Comparison of ENCODE assay signal across 10 cellular contexts in genomic region chr5:84383296-84383815, GRCh38. TPM values are rescaled to one million over a fixed set of nuclear protein-coding genes. Genes with fewer than 3 reads are reported as not detected.
A peak's percentile ranks its signal among the peaks of the same experiment; 100 is the strongest.
DNase-seq lines count a peak whose midpoint lies in the region; ATAC-seq and TF ChIP-seq lines count a peak whose summit lies in the region.
"Had no signal": no experiment of that assay in that cellular context is flagged by ENCODE, and none has a peak within 500 bp of the region (broad histone marks: within the 10 kb centered on the region; RNA-seq: fewer than 3 reads in every experiment).

No MANE protein-coding gene starts in this region.

- H3K9me3 ChIP-seq in HUES64 (ENCODE audit: insufficient read depth, low read depth, low read length) (no peaks in the 10 kb centered on the region), lung (ENCODE audit: control insufficient read depth in 2 of 2, insufficient read depth in 1 of 2, low read length in 1 of 2) (no peaks in the 10 kb centered on the region), stomach smooth muscle (ENCODE audit: control insufficient read depth in 2 of 2, low read length in 2 of 2) (no peaks in the 10 kb centered on the region)

- H3K4me1 ChIP-seq in HUES64 (ENCODE audit: insufficient read depth, low read length) = peaks cover 37% of the 10 kb centered on the region
- peaks cover 0 to 3% of the 10 kb centered on the region in 2 donors for H3K4me1 ChIP-seq in lung (ENCODE audit: control insufficient read depth in 2 of 2, insufficient read depth in 2 of 2, low read length in 2 of 2)
- H3K4me1 ChIP-seq in stomach smooth muscle (ENCODE audit: control insufficient read depth, insufficient read depth, low read length) = peaks cover 3% of the 10 kb centered on the region

- TF ChIP-seq CTCF in lung (IDR thresholded peaks at IDR 0.05; ENCODE audit: control extremely low read depth, extremely low read depth) = no peak

- H3K27me3 ChIP-seq in HUES64 (ENCODE audit: insufficient read depth, low read length) (peaks cover 32% of the 10 kb centered on the region), lung (ENCODE audit: control insufficient read depth, insufficient read depth) (no peaks in the 10 kb centered on the region), stomach smooth muscle (ENCODE audit: control insufficient read depth in 1 of 2, insufficient read depth in 2 of 2, low read length in 2 of 2) (peaks cover 9 to 34% of the 10 kb centered on the region in 2 donors)

- H3K36me3 ChIP-seq in HUES64 (ENCODE audit: insufficient read depth, low read length) (0 out of 2 replicates have a peak, but pooled peaks cover 4% of the 10 kb centered on the region), lung (ENCODE audit: control insufficient read depth in 2 of 2, insufficient read depth in 2 of 2, low read length in 2 of 2) (no peaks in the 10 kb centered on the region), stomach smooth muscle (ENCODE audit: control insufficient read depth in 2 of 2, insufficient read depth in 2 of 2, low read length in 2 of 2) (no peaks in the 10 kb centered on the region)

- H3K4me3 ChIP-seq in HUES64 (ENCODE audit: low read length) (peak overlapping the region; percentile 67), lung (peak overlapping the region; percentile 67), stomach smooth muscle (ENCODE audit: low read length in 2 of 2) (peak overlapping the region; percentile 46 to 69)

- WGBS in HUES64 = under 1% methylated on average over 21 of the region's 26 CpGs
- WGBS in lung, 2 donors = 2 to 6% methylated on average over 21 to 26 of the region's 26 CpGs

- H3K27ac ChIP-seq in HUES64 (ENCODE audit: low read depth, low read length) = no peak overlapping the region
- H3K27ac ChIP-seq in cingulate gyrus (ENCODE audit: low read depth, low read length) = peak overlapping the region; percentile 91
- peak overlapping the region in 1 of 2 donors; percentile 77 for H3K27ac ChIP-seq in lung (ENCODE audit: low read depth in 1 of 2, low read length in 1 of 2)
- H3K27ac ChIP-seq in stomach smooth muscle (ENCODE audit: low read length) = no peak overlapping the region

- H3K9ac ChIP-seq in HUES64 (ENCODE audit: low read depth, low read length) (peak overlapping the region; percentile 54), stomach smooth muscle (ENCODE audit: low read length in 2 of 2) (no peak overlapping the region)

- ATAC-seq in lung (ENCODE audit: insufficient read depth, low FRiP score) (no peak), HG02571 (IDR thresholded peaks at IDR 0.05; ENCODE audit: unreplicated experiment) (no peak)
- ATAC-seq: effector memory CD8-positive, alpha-beta T cell had no signal

- DNase-seq in lung (ENCODE audit: low spot score) (no peak), NCI-H187 (lab: John Stamatoyannopoulos, UW) (no peak), epidermal melanocyte (ENCODE audit: insufficient read length, low spot score) (no peak)
- no peak for DNase-seq in stimulated activated CD4-positive, alpha-beta T cell treated with anti-CD3 and anti-CD28 coated beads, Interleukin-12 subunit alpha, Interleukin-12 subunit beta, amount 100 ng/mL, for 4 hours
- DNase-seq: effector memory CD8-positive, alpha-beta T cell had no signal

RNA-seq across cellular contexts. Expression of gene EDIL3, which starts 1.3 kb away (rescaled TPM):
- polyA plus RNA-seq in HUES64 (2013, experiment 1 of 2) = 22.1 TPM
- 21.7 TPM for polyA plus RNA-seq in HUES64 (2013, experiment 2 of 2)
- total RNA-seq in lung = 10 to 100 TPM; 12.6 to 66.0 TPM
- polyA plus RNA-seq in lung = 1 to 10 TPM; 8.3 to 9.4 TPM
- polyA plus RNA-seq: IgD-negative memory B cell had no signal
